ENCODE assay signal across 18 cellular contexts in the genomic region with DNA sequence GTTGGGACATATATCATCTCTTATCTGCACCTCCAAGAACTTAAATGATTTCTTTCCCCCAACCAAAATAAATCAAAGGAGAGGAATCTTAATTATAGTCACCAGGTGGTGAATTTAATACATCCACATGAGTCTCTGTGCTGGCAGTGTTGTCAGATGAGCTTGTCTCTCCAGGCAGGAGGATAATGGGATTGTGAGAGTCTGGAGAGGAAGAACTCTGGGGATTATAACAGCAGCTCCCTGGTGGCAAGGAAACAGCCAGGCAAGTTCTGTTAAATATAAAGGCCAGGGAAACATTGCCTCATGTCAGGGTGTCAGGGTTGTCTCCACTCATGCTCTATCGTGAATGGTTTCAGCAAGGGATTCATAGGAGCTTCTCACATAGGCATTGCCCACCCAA.
"Had no signal": no experiment of that assay in that cellular context is flagged by ENCODE, and none has a peak within 500 bp of the region (broad histone marks: within the 10 kb centered on the region; RNA-seq: fewer than 3 reads in every experiment).

No MANE protein-coding gene starts in this region.

- H3K4me3 Mint-ChIP-seq: naive thymus-derived CD4-positive, alpha-beta T cell; nephron progenitor cell; stimulated activated memory B cell treated with anti-CD40 and anti-IgM and Interleukin-4, amounts not matched to agents 10 μg/mL and 1 μg/mL and 100 μg/mL, for 72 hours; stimulated activated naive CD8-positive, alpha-beta T cell treated with anti-CD3 and anti-CD28 coated beads, Interleukin-15, Interleukin-2, amounts not matched to agents 100 ng/mL and 50 ng/mL, for 24 hours had no signal

- H3K27me3 Mint-ChIP-seq: stimulated activated memory B cell treated with anti-CD40 and anti-IgM and Interleukin-4, amounts not matched to agents 10 μg/mL and 1 μg/mL and 100 μg/mL, for 72 hours; stimulated activated naive CD8-positive, alpha-beta T cell treated with anti-CD3 and anti-CD28 coated beads, Interleukin-15, Interleukin-2, amounts not matched to agents 100 ng/mL and 50 ng/mL, for 24 hours had no signal

- H3K36me3 ChIP-seq: spleen, tibial artery, upper lobe of right lung, vagina had no signal

- H3K27ac Mint-ChIP-seq: naive thymus-derived CD4-positive, alpha-beta T cell; nephron progenitor cell; stimulated activated memory B cell treated with anti-CD40 and anti-IgM and Interleukin-4, amounts not matched to agents 10 μg/mL and 1 μg/mL and 100 μg/mL, for 72 hours; stimulated activated naive CD8-positive, alpha-beta T cell treated with anti-CD3 and anti-CD28 coated beads, Interleukin-15, Interleukin-2, amounts not matched to agents 100 ng/mL and 50 ng/mL, for 24 hours had no signal

- H3K4me3 ChIP-seq: spleen, tibial artery, upper lobe of right lung, vagina had no signal

- DNase-seq: dermis blood vessel endothelial cell; erythroblast; foreskin keratinocyte; head of caudate nucleus; hippocampal formation; naive thymus-derived CD4-positive, alpha-beta T cell; nephron progenitor cell; posterior cingulate gyrus; spleen; stimulated activated CD4-positive, alpha-beta T cell treated with anti-CD3 and anti-CD28 coated beads, Interleukin-15, amount 100 ng/mL, for 24 hours; stimulated activated CD4-positive, alpha-beta T cell treated with anti-CD3 and anti-CD28 coated beads, Interleukin-1b, Interleukin-23, amount 100 ng/mL, for 48 hours; stimulated activated CD4-positive, alpha-beta T cell treated with anti-CD3 and anti-CD28 coated beads, Interleukin-4, amount 100 ng/mL, for 24 hours; tibial artery; upper lobe of right lung had no signal

- H3K9me3 ChIP-seq: spleen, tibial artery, upper lobe of right lung, vagina had no signal

- FAIRE-seq: endothelial cell of umbilical vein had no signal

- H3K27ac ChIP-seq: foreskin keratinocyte, spleen, tibial artery, upper lobe of right lung, vagina had no signal

- H3K27me3 ChIP-seq: foreskin keratinocyte, spleen, tibial artery, upper lobe of right lung, vagina had no signal

- H3K4me1 Mint-ChIP-seq: stimulated activated memory B cell treated with anti-CD40 and anti-IgM and Interleukin-4, amounts not matched to agents 10 μg/mL and 1 μg/mL and 100 μg/mL, for 72 hours had no signal

- H3K4me1 ChIP-seq: foreskin keratinocyte had no signal

- H3K9me3 Mint-ChIP-seq: naive thymus-derived CD4-positive, alpha-beta T cell; stimulated activated memory B cell treated with anti-CD40 and anti-IgM and Interleukin-4, amounts not matched to agents 10 μg/mL and 1 μg/mL and 100 μg/mL, for 72 hours; stimulated activated naive CD8-positive, alpha-beta T cell treated with anti-CD3 and anti-CD28 coated beads, Interleukin-15, Interleukin-2, amounts not matched to agents 100 ng/mL and 50 ng/mL, for 24 hours had no signal

- H3K36me3 Mint-ChIP-seq: naive thymus-derived CD4-positive, alpha-beta T cell; stimulated activated memory B cell treated with anti-CD40 and anti-IgM and Interleukin-4, amounts not matched to agents 10 μg/mL and 1 μg/mL and 100 μg/mL, for 72 hours had no signal
